Comparison of ENCODE assay signal across 19 cellular contexts in genomic region chr21:46375560-46376230, GRCh38. TPM values are rescaled to one million over a fixed set of nuclear protein-coding genes. Genes with fewer than 3 reads are reported as not detected.
DNase-seq lines count a peak whose midpoint lies in the region; ATAC-seq, FAIRE-seq and TF ChIP-seq lines count a peak whose summit lies in the region.
"Had no signal": no experiment of that assay in that cellular context is flagged by ENCODE, and none has a peak within 500 bp of the region (broad histone marks: within the 10 kb centered on the region; RNA-seq: fewer than 3 reads in every experiment).

No MANE protein-coding gene starts in this region.

- no peak overlapping the region for H4K8ac ChIP-seq in H1 (ENCODE audit: extremely low read depth, insufficient read depth, low read length)
- no peak overlapping the region for H4K8ac ChIP-seq in trophoblast cell (ENCODE audit: low read depth, low read length)

- no peak overlapping the region for H2AFZ ChIP-seq in GM23338
- no peak overlapping the region for H2AFZ ChIP-seq in H1 (ENCODE audit: low read length)
- H2AFZ ChIP-seq in trophoblast cell (ENCODE audit: insufficient read depth, low read length, poor library complexity), result no peak overlapping the region

- peak overlapping the region; percentile 70; the same call in 1 of the 2 replicates for H3K27ac Mint-ChIP-seq in GM23338

- peaks cover 26% of the 10 kb centered on the region for H3K79me1 ChIP-seq in H1 (ENCODE audit: low read depth, low read length)
- H3K79me1 ChIP-seq in trophoblast cell (ENCODE audit: low read length), result no peaks in the 10 kb centered on the region

- H3K18ac ChIP-seq in H1 (ENCODE audit: extremely low read depth, low read length) (no peak overlapping the region), trophoblast cell (ENCODE audit: low read length) (no peak overlapping the region)

- no peak overlapping the region for H3K4me3 Mint-ChIP-seq in GM23338
- H3K4me3 Mint-ChIP-seq: CD14-positive monocyte had no signal

- H3K4ac ChIP-seq in H1 (replicated peaks; ENCODE audit: insufficient read length, low read depth, low read length) (no peak overlapping the region), trophoblast cell (ENCODE audit: low read depth, low read length) (peak overlapping the region; percentile 24)

- H2BK12ac ChIP-seq in H1 (ENCODE audit: low read depth, low read length) (no peak overlapping the region), trophoblast cell (ENCODE audit: low read length) (no peak overlapping the region)

- no peak for TF ChIP-seq POLR2A in H1 (IDR thresholded peaks at IDR 0.05; ENCODE audit: control extremely low read depth in 1 of 2, low read depth in 2 of 2, low read length in 2 of 2)

- DNase-seq in GM23338 (ENCODE audit: low spot score) (no peak), H1 (ENCODE audit: low read depth in 1 of 2, low spot score in 2 of 2) (no peak), left ventricle myocardium superior (peak; percentile 71), trophoblast cell (no peak), NCI-H146 (lab: John Stamatoyannopoulos, UW) (no peak)
- no peak for DNase-seq in activated naive CD4-positive, alpha-beta T cell treated with anti-CD3 and anti-CD28 coated beads, Interleukin-2, amount 50 U/mL, for 16 hours
- DNase-seq in activated CD4-positive, alpha-beta T cell treated with anti-CD3 and anti-CD28 coated beads, Interleukin-2, amount 50 U/mL, for 1 hour, result no peak
- DNase-seq: 8988T, DMS79 treated with DMSO at 0.1 percent for 48 hours, HCEC 1CT, NCI-H1436, NCI-H2029, NCI-H2171, NCI-H446, NCI-H69 had no signal

- H2BK5ac ChIP-seq in H1 (ENCODE audit: low read depth, low read length) (0 out of 2 replicates have a peak overlapping the region, but pooled peaks have one; percentile 71), trophoblast cell (ENCODE audit: low read depth, low read length, poor library complexity) (no peak overlapping the region)

- CTCF ChIA-PET in H1 (lab: Charles Lee; ENCODE audit: partially characterized antibody), result interaction anchor here (0.8 to 1.0 kb wide), 2 partner anchors 146 to 232 kb away, joined by 3 read pairs; no protein-coding TSS in a partner anchor

- no peaks in the 10 kb centered on the region for H3K9me2 ChIP-seq in GM23338 (ENCODE audit: insufficient read depth)

- FAIRE-seq in H1 (lab: Jason Lieb, UNC), result no peak

- H3K56ac ChIP-seq in H1 (replicated peaks; ENCODE audit: insufficient read length, low read depth, low read length), result no peak overlapping the region

- H3K14ac ChIP-seq in H1 (ENCODE audit: insufficient read length) (no peak overlapping the region), trophoblast cell (ENCODE audit: low read length) (no peak overlapping the region)

- H3K9me3 ChIP-seq in H1 (ENCODE audit: insufficient read depth in 2 of 2, low read depth in 1 of 2, low read length in 1 of 2), result peaks cover 0 to 3% of the 10 kb centered on the region in 2 experiments; a peak in 1 of 4 replicates
- peaks cover 8% of the 10 kb centered on the region for H3K9me3 ChIP-seq in trophoblast cell (ENCODE audit: insufficient read depth, low read depth, low read length)

- H3F3A ChIP-seq in GM23338 (replicated peaks; ENCODE audit: low read depth), result peaks cover 16% of the 10 kb centered on the region; the same call in 1 of the 2 replicates

- peaks cover 3% of the 10 kb centered on the region; the same call in 1 of the 2 replicates for H3K4me1 ChIP-seq in GM23338 (ENCODE audit: insufficient read depth)
- H3K4me1 ChIP-seq in H1 (replicated peaks in 1 of 4; ENCODE audit: control insufficient read depth in 3 of 4, insufficient read depth in 4 of 4, low read length in 3 of 4), result no peaks in the 10 kb centered on the region; a peak in 2 of 7 replicates
- peaks cover 2 to 3% of the 10 kb centered on the region in 2 experiments for H3K4me1 ChIP-seq in trophoblast cell (ENCODE audit: control insufficient read depth in 1 of 2, insufficient read depth in 2 of 2, low read length in 2 of 2)

- no peak for TF ChIP-seq RAD21 in H1 (IDR thresholded peaks at IDR 0.05 in 1 of 2, conservative IDR thresholded peaks at IDR 0.05 in 1 of 2; ENCODE audit: low read depth in 2 of 2, low read length in 2 of 2)

- no peak overlapping the region for H4K91ac ChIP-seq in H1 (replicated peaks; ENCODE audit: insufficient read length, low read length)
- H4K91ac ChIP-seq in trophoblast cell (ENCODE audit: low read depth, low read length), result no peak overlapping the region

- H3K27me3 ChIP-seq in GM23338 (ENCODE audit: insufficient read depth) (no peaks in the 10 kb centered on the region), H1 (replicated peaks in 1 of 4; ENCODE audit: control insufficient read depth in 3 of 4, extremely low read depth in 1 of 4, insufficient read depth in 3 of 4, low read length in 3 of 4) (no peaks in the 10 kb centered on the region), trophoblast cell (ENCODE audit: insufficient read depth, low read length) (no peaks in the 10 kb centered on the region)

- H2BK15ac ChIP-seq in H1 (ENCODE audit: low read length), result no peak overlapping the region

- peaks cover 19% of the 10 kb centered on the region for H3K36me3 Mint-ChIP-seq in GM23338 (ENCODE audit: low read depth)

- intact Hi-C loops in left ventricle myocardium superior (cut with micrococcal nuclease), result no loop called here

- no peak overlapping the region for H3K9ac ChIP-seq in H1 (replicated peaks in 1 of 4; ENCODE audit: extremely low read depth in 1 of 4, low read depth in 3 of 4, low read length in 3 of 4)
- no peak overlapping the region for H3K9ac ChIP-seq in trophoblast cell (ENCODE audit: low read length)
- H3K9ac ChIP-seq: KMS-11 had no signal

- H3K79me2 ChIP-seq in GM23338 (replicated peaks; ENCODE audit: insufficient read depth) (peaks cover 89% of the 10 kb centered on the region), H1 (ENCODE audit: control insufficient read depth in 1 of 2, insufficient read depth in 2 of 2, low read length in 2 of 2) (peaks cover 0 to 69% of the 10 kb centered on the region in 2 experiments; a peak in 2 of 4 replicates), trophoblast cell (ENCODE audit: control insufficient read depth, insufficient read depth, low read length, poor library complexity) (peaks cover 2% of the 10 kb centered on the region)

- ATAC-seq in GM23338 (no peak; the same call in 2 of the 3 replicates), left ventricle myocardium superior (peak; percentile 75), HG02798 (IDR thresholded peaks at IDR 0.05; ENCODE audit: poor library complexity, unreplicated experiment) (no peak)
- ATAC-seq: Panc1 had no signal

- no peak for TF ChIP-seq EP300 in H1 (IDR thresholded peaks at IDR 0.05; ENCODE audit: borderline replicate concordance in 1 of 2, low read depth in 2 of 2, low read length in 2 of 2)

- no peak overlapping the region for H4K12ac ChIP-seq in trophoblast cell (ENCODE audit: low read depth, low read length)

- no peaks in the 10 kb centered on the region for H3K9me3 Mint-ChIP-seq in GM23338

- TF ChIP-seq CTCF in GM23338 (conservative IDR thresholded peaks at IDR 0.05; ENCODE audit: low read depth in 2 of 2), result no peak
- no peak for TF ChIP-seq CTCF in H1 (IDR thresholded peaks at IDR 0.05; ENCODE audit: control extremely low read depth in 1 of 3, insufficient read depth in 1 of 3, low read depth in 1 of 3, low read length in 3 of 3)

- no peak overlapping the region for H3K23ac ChIP-seq in H1 (ENCODE audit: insufficient read length)
- H3K23ac ChIP-seq in trophoblast cell (ENCODE audit: low read length), result no peak overlapping the region

- no peak overlapping the region for H2BK120ac ChIP-seq in H1 (replicated peaks; ENCODE audit: low read depth, low read length)
- H2BK120ac ChIP-seq in trophoblast cell (ENCODE audit: insufficient read depth, low read length, poor library complexity), result no peak overlapping the region

- peaks cover 11% of the 10 kb centered on the region for H3K4me1 Mint-ChIP-seq in GM23338
- H3K4me1 Mint-ChIP-seq: CD14-positive monocyte had no signal

- peaks cover 3% of the 10 kb centered on the region for H3K23me2 ChIP-seq in H1 (ENCODE audit: low read depth, low read length)

- no peak overlapping the region for H4K5ac ChIP-seq in H1 (ENCODE audit: insufficient read length, low read depth, low read length)

- H3K36me3 ChIP-seq in GM23338 (ENCODE audit: insufficient read depth) (no peaks in the 10 kb centered on the region), H1 (ENCODE audit: control insufficient read depth in 2 of 4, insufficient read depth in 4 of 4, low read length in 3 of 4) (peaks cover 0 to 9% (median 5%) of the 10 kb centered on the region in 4 experiments; a peak in 5 of 8 replicates), trophoblast cell (ENCODE audit: control insufficient read depth in 1 of 2, insufficient read depth in 2 of 2, low read length in 2 of 2) (peaks cover 14 to 18% of the 10 kb centered on the region in 2 experiments)

- peak overlapping the region; percentile 42; the same call in 1 of the 2 replicates for H3K27ac ChIP-seq in GM23338 (ENCODE audit: low read depth)
- no peak overlapping the region for H3K27ac ChIP-seq in H1 (ENCODE audit: low read depth, low read length)
- H3K27ac ChIP-seq in trophoblast cell (ENCODE audit: low read depth, low read length), result no peak overlapping the region
- H3K27ac ChIP-seq: KMS-11 had no signal

- H3K27me3 Mint-ChIP-seq in GM23338 (ENCODE audit: insufficient read depth, low read depth, poor library complexity), result peaks cover 6% of the 10 kb centered on the region

- H3K4me2 ChIP-seq in GM23338 (no peak overlapping the region), H1 (ENCODE audit: insufficient read depth in 1 of 2, low read depth in 2 of 2, low read length in 2 of 2) (no peak overlapping the region), trophoblast cell (ENCODE audit: low read length) (no peak overlapping the region)
- H3K4me2 ChIP-seq: KMS-11 had no signal

- H2BK20ac ChIP-seq in H1 (ENCODE audit: low read length), result no peak overlapping the region

- POLR2A ChIA-PET in H1 (lab: Charles Lee; ENCODE audit: partially characterized antibody), result interaction anchor here (0.6 to 1.2 kb wide), 2 partner anchors 78 to 87 kb away, joined by 3 to 4 read pairs; no protein-coding TSS in a partner anchor

- WGBS in H1 (ENCODE audit: extremely low coverage in 1 of 2, insufficient coverage in 1 of 2, insufficient read length in 1 of 2, insufficient replicate concordance in 2 of 2, low coverage in 1 of 2, low lambda C conversion rate in 2 of 2, missing lambda C conversion rate in 1 of 2), 2 experiments, result 92% methylated on average over 32 of the region's 32 CpGs; no CpG with 5 or more reads in 1 of the 2 experiments
- no CpG with 5 or more reads among the region's 32 CpGs for WGBS in trophoblast cell (ENCODE audit: extremely low coverage, insufficient coverage, insufficient read length)

- H2AK5ac ChIP-seq in H1 (ENCODE audit: low read depth, low read length), result no peak overlapping the region
- H2AK5ac ChIP-seq in trophoblast cell (ENCODE audit: low read length), result no peak overlapping the region

- H3K4me3 ChIP-seq in GM23338 (no peak overlapping the region), H1 (ENCODE audit: extremely low read depth in 1 of 4, insufficient read depth in 2 of 4, low read depth in 3 of 4, low read length in 4 of 4) (no peak overlapping the region), trophoblast cell (ENCODE audit: low read depth, low read length) (no peak overlapping the region)

- H4K20me1 ChIP-seq in GM23338 (replicated peaks; ENCODE audit: insufficient read depth), result peaks cover 7% of the 10 kb centered on the region
- H4K20me1 ChIP-seq in H1 (replicated peaks in 1 of 2; ENCODE audit: control insufficient read depth in 1 of 2, insufficient read depth in 2 of 2, low read length in 2 of 2), result peaks cover 5 to 13% of the 10 kb centered on the region in 2 experiments

RNA-seq across cellular contexts. Expression of gene PCNT, which starts 51.7 kb away (rescaled TPM):
- total RNA-seq in GM23338 (2014; rRNA removed; shearing (Covaris generic)), result 38.4 and 39.6 TPM in 2 replicates
- polyA plus RNA-seq in GM23338 (2016; fragmentation: Nextera tagmentation; extraction: Ambion mirVana) (39.6 and 46.1 TPM in 2 replicates), H1 (2011; rRNA removed) (9.9 and 12.0 TPM in 2 replicates)
- 39.5 and 45.1 TPM in 2 replicates for total RNA-seq in H1 (2021; fragmentation: NEBNext Ultra II Directional; extraction: Animal tissue kit (Norgen Biotek cat#: 25700))
- 14.8 TPM for polyA plus RNA-seq in H1 (2011; cell fraction: cytosol; rRNA removed)
- polyA plus RNA-seq in H1 (2011; cell fraction: nucleus; rRNA removed), result 59.4 TPM
- polyA plus RNA-seq in H1 (2012, experiment 1 of 2), result 22.2 to 29.2 TPM (median 25.6 TPM) in 4 replicates
- polyA plus RNA-seq in H1 (2012, experiment 2 of 2), result 4.6 TPM
- 16.7 TPM for polyA plus RNA-seq in H1 (2013, experiment 1 of 2)
- polyA plus RNA-seq in H1 (2013, experiment 2 of 2), result 13.8 TPM
- polyA minus RNA-seq in H1 (2011; rRNA and poly(A)+ RNA removed), result 79.7 and 87.0 TPM in 2 replicates
- 19.8 TPM for polyA minus RNA-seq in H1 (2011; cell fraction: cytosol; rRNA and poly(A)+ RNA removed)
- 25.9 TPM for polyA minus RNA-seq in H1 (2011; cell fraction: nucleus; rRNA and poly(A)+ RNA removed)
- 36.4 TPM for total RNA-seq in left ventricle myocardium superior
- 17.0 and 19.0 TPM in 2 replicates for polyA plus RNA-seq in trophoblast cell (2013)

RNA-seq across cellular contexts. Expression of gene C21orf58, which starts 52.0 kb away (rescaled TPM):
- total RNA-seq in GM23338 (2014; rRNA removed; shearing (Covaris generic)), result 14.9 and 17.7 TPM in 2 replicates
- polyA plus RNA-seq in GM23338 (2016; fragmentation: Nextera tagmentation; extraction: Ambion mirVana), result 22.4 and 23.9 TPM in 2 replicates
- 22.4 and 26.1 TPM in 2 replicates for total RNA-seq in H1 (2021; fragmentation: NEBNext Ultra II Directional; extraction: Animal tissue kit (Norgen Biotek cat#: 25700))
- polyA plus RNA-seq in H1 (2011; rRNA removed), result 13.8 and 27.8 TPM in 2 replicates
- polyA plus RNA-seq in H1 (2011; cell fraction: cytosol; rRNA removed), result 26.1 TPM
- 101 TPM for polyA plus RNA-seq in H1 (2011; cell fraction: nucleus; rRNA removed)
- 14.7 to 21.7 TPM (median 19.3 TPM) in 4 replicates for polyA plus RNA-seq in H1 (2012, experiment 1 of 2)
- polyA plus RNA-seq in H1 (2012, experiment 2 of 2), result 9.2 TPM
- 20.8 TPM for polyA plus RNA-seq in H1 (2013, experiment 1 of 2)
- 17.7 TPM for polyA plus RNA-seq in H1 (2013, experiment 2 of 2)
- 12.4 and 19.3 TPM in 2 replicates for polyA minus RNA-seq in H1 (2011; rRNA and poly(A)+ RNA removed)
- 13.4 TPM for polyA minus RNA-seq in H1 (2011; cell fraction: cytosol; rRNA and poly(A)+ RNA removed)
- polyA minus RNA-seq in H1 (2011; cell fraction: nucleus; rRNA and poly(A)+ RNA removed), result 45.4 TPM
- 1.2 TPM for total RNA-seq in left ventricle myocardium superior
- polyA plus RNA-seq in trophoblast cell (2013), result 7.0 and 7.4 TPM in 2 replicates
